17 cellular contexts compared by ENCODE assay signal in genomic region chr7:33487998-33488682, GRCh38.
A peak's percentile ranks its signal among the peaks of the same experiment; 100 is the strongest.
DNase-seq lines count a peak whose midpoint lies in the region; ATAC-seq, FAIRE-seq and TF ChIP-seq lines count a peak whose summit lies in the region.
"Had no signal": no experiment of that assay in that cellular context is flagged by ENCODE, and none has a peak within 500 bp of the region (broad histone marks: within the 10 kb centered on the region; RNA-seq: fewer than 3 reads in every experiment).

No MANE protein-coding gene starts in this region.

- TF ChIP-seq EP300 in HepG2 (IDR thresholded peaks at IDR 0.05; ENCODE audit: low read depth in 2 of 2, low read length in 2 of 2) (no peak), HepG2 (CRISPR knock-in tag; IDR thresholded peaks at IDR 0.05; ENCODE audit: borderline replicate concordance) (no peak)

- intact Hi-C loops in HepG2 (cut with micrococcal nuclease; ENCODE audit: unreplicated experiment): no loop called here
- intact Hi-C loops in left cardiac atrium (cut with DNase I): no loop called here

- ATAC-seq in GM19463 (IDR thresholded peaks at IDR 0.05; ENCODE audit: unreplicated experiment) (peak; percentile 67), HG03039 (IDR thresholded peaks at IDR 0.05; ENCODE audit: unreplicated experiment) (peak; percentile 64), HepG2 (no peak), left cardiac atrium (no peak)
- ATAC-seq: activated CD4-positive, alpha-beta T cell treated with anti-CD3 and anti-CD28 coated beads for 36 hours; activated naive CD8-positive, alpha-beta T cell treated with anti-CD3 and anti-CD28 coated beads, Interleukin-2, amount 50 U/mL, for 24 hours; psoas muscle had no signal

- H3K9ac ChIP-seq in HepG2 (ENCODE audit: insufficient read depth, low read depth, low read length): no peak overlapping the region

- peak; percentile 14 for FAIRE-seq in GM12892 (lab: Jason Lieb, UNC)
- no peak for FAIRE-seq in HepG2 (lab: Jason Lieb, UNC)
- FAIRE-seq: RCC 7860 had no signal

- H3K9me3 ChIP-seq in HepG2 (ENCODE audit: low read length): no peaks in the 10 kb centered on the region
- H3K9me3 ChIP-seq: psoas muscle had no signal

- no TSS peak for BruUV-seq in HepG2 (replicated peaks; lab: Mats Ljungman, UMichigan)

- H3K36me3 ChIP-seq in HepG2 (replicated peaks in 1 of 2; ENCODE audit: control insufficient read depth in 1 of 2, insufficient read depth in 2 of 2, low read length in 2 of 2): no peaks in the 10 kb centered on the region

- TF ChIP-seq CTCF in HepG2 (CRISPR knock-in tag; IDR thresholded peaks at IDR 0.05): no peak

- TF ChIP-seq RAD21 in HepG2 (CRISPR knock-in tag; IDR thresholded peaks at IDR 0.05): no peak

- in situ Hi-C loops in HepG2 (cut with HindIII; ENCODE audit: extremely low pct_ligation_motif_present, low pct_unique_long_range_greater_than_20kb): no loop called here

- no peak overlapping the region for H3K27ac ChIP-seq in HepG2 (ENCODE audit: extremely low read length, insufficient read depth, low read length)
- H3K27ac ChIP-seq: psoas muscle had no signal

- no peak overlapping the region for H2AFZ ChIP-seq in HepG2 (ENCODE audit: low read length)

- no peak for TF ChIP-seq POLR2A in GM12892 (IDR thresholded peaks at IDR 0.05; ENCODE audit: low read depth, low read length)
- TF ChIP-seq POLR2A in HepG2 (IDR thresholded peaks at IDR 0.05; ENCODE audit: insufficient read depth in 1 of 2, low read depth in 2 of 2, low read length in 2 of 2): no peak

- POLR2A ChIA-PET in HepG2 (lab: Yijun Ruan, JAX): no interaction called here

- H3K4me3 ChIP-seq in HepG2 (replicated peaks in 1 of 3; ENCODE audit: insufficient read depth in 1 of 3, low read depth in 2 of 3, low read length in 3 of 3): no peak overlapping the region
- H3K4me3 ChIP-seq: psoas muscle had no signal

- H3K4me2 ChIP-seq in HepG2 (ENCODE audit: low read depth, low read length): no peak overlapping the region

- no peaks in the 10 kb centered on the region for H3K4me1 ChIP-seq in HepG2 (ENCODE audit: insufficient read depth, low read length)

- CTCF ChIA-PET in HepG2 (lab: Yijun Ruan, JAX; ENCODE audit: low intra/inter-chr PET ratio, low total read pairs): no interaction called here

- DNase-seq in GM12892 (ENCODE audit: insufficient read length): no peak
- DNase-seq in NOMO-1 treated with dmso at 0.1 percent for 144 hours (lab: John Stamatoyannopoulos, UW; ENCODE audit: unreplicated experiment): peak; percentile 77
- DNase-seq in HepG2 (ENCODE audit: low spot score): no peak
- no peak for DNase-seq in stimulated activated CD4-positive, alpha-beta T cell treated with anti-CD3 and anti-CD28 coated beads, Interleukin-12 subunit alpha, Interleukin-12 subunit beta, amount 100 ng/mL, for 4 hours
- no peak for DNase-seq in left cardiac atrium
- DNase-seq in activated CD8-positive, alpha-beta memory T cell treated with anti-CD3 and anti-CD28 coated beads, Interleukin-2, amount 50 U/mL, for 48 hours: no peak
- DNase-seq: activated CD4-positive, alpha-beta T cell treated with anti-CD3 and anti-CD28 coated beads for 36 hours; activated naive CD8-positive, alpha-beta T cell treated with anti-CD3 and anti-CD28 coated beads, Interleukin-2, amount 50 U/mL, for 24 hours; central memory CD4-positive, alpha-beta T cell; effector memory CD4-positive, alpha-beta T cell; NCI-H1417; NCI-H446; psoas muscle; T-helper 1 cell had no signal

- no peaks in the 10 kb centered on the region for H3K27me3 ChIP-seq in HepG2 (ENCODE audit: control insufficient read depth in 1 of 2, insufficient read depth in 2 of 2, low read length in 2 of 2)

- no peaks in the 10 kb centered on the region for H4K20me1 ChIP-seq in HepG2 (ENCODE audit: insufficient read depth, low read length)

- H3K79me2 ChIP-seq in HepG2 (ENCODE audit: insufficient read depth, low read length): no peaks in the 10 kb centered on the region

TF ChIP-seq in HepG2, 621 proteins besides CTCF, POLR2A, EP300 and RAD21:
- TF ChIP-seq ZNF773 (CRISPR knock-in tag; IDR thresholded peaks at IDR 0.05; ENCODE audit: borderline replicate concordance) (no peak), SKI (IDR thresholded peaks at IDR 0.05; ENCODE audit: partially characterized antibody) (no peak), TCF7L2 (IDR thresholded peaks at IDR 0.05; ENCODE audit: low read depth, low read length) (no peak), ZNF446 (CRISPR knock-in tag; IDR thresholded peaks at IDR 0.05) (no peak), MYC (CRISPR knock-in tag; IDR thresholded peaks at IDR 0.05; ENCODE audit: borderline replicate concordance) (no peak), ZNF513 (CRISPR knock-in tag; conservative IDR thresholded peaks at IDR 0.05) (no peak), ZNF530 (CRISPR knock-in tag; IDR thresholded peaks at IDR 0.05; ENCODE audit: low read depth) (no peak), ZNF180 (CRISPR knock-in tag; IDR thresholded peaks at IDR 0.05; ENCODE audit: borderline replicate concordance, low read depth) (no peak), ZNF589 (CRISPR knock-in tag; conservative IDR thresholded peaks at IDR 0.05) (no peak), ZNF576 (CRISPR knock-in tag; IDR thresholded peaks at IDR 0.05) (no peak), PRMT3 (CRISPR knock-in tag; IDR thresholded peaks at IDR 0.05; ENCODE audit: borderline replicate concordance, low read depth) (no peak), ZNF337 (CRISPR knock-in tag; IDR thresholded peaks at IDR 0.05; ENCODE audit: borderline replicate concordance, low read depth) (no peak), MAFG (CRISPR knock-in tag; IDR thresholded peaks at IDR 0.05) (no peak), SP1 (IDR thresholded peaks at IDR 0.05) (no peak), SP1 (CRISPR knock-in tag; IDR thresholded peaks at IDR 0.05) (no peak), SNAPC5 (CRISPR knock-in tag; IDR thresholded peaks at IDR 0.05; ENCODE audit: borderline replicate concordance) (no peak), HDAC6 (IDR thresholded peaks at IDR 0.05; ENCODE audit: low read depth, low read length) (no peak), ATF6 (CRISPR knock-in tag; conservative IDR thresholded peaks at IDR 0.05) (no peak)

Comparison
In these comparisons a context has a peak if more than half of its experiments do, and no peak if none do; other contexts are left out.
1. ATAC-seq: peak in GM19463 (single experiment) and HG03039 (single experiment); none in HepG2 (single experiment) and left cardiac atrium (0 of 2).